26 cellular contexts compared by ENCODE assay signal in genomic region chr4:80790152-80790551, GRCh38.
"Had no signal": no experiment of that assay in that cellular context is flagged by ENCODE, and none has a peak within 500 bp of the region (broad histone marks: within the 10 kb centered on the region; RNA-seq: fewer than 3 reads in every experiment).

No MANE protein-coding gene starts in this region.

- H3K4me3 ChIP-seq: left ventricle myocardium inferior, lung, neural progenitor cell, ovary, right atrium auricular region, right lobe of liver, smooth muscle cell, tibial nerve, uterus had no signal

- H3K27me3 Mint-ChIP-seq: naive B cell; stimulated activated memory B cell treated with anti-CD40 and anti-IgM and Interleukin-4, amounts not matched to agents 10 μg/mL and 1 μg/mL and 100 μg/mL, for 72 hours; stimulated activated naive CD8-positive, alpha-beta T cell treated with anti-CD3 and anti-CD28 coated beads, Interleukin-15, amount 100 ng/mL, for 72 hours; type B pancreatic cell had no signal

- DNase-seq: islet precursor cell; left ventricle myocardium inferior; mesendoderm; naive B cell; natural killer cell; nephron progenitor cell; occipital lobe; ovary; right lobe of liver; stimulated activated CD4-positive, alpha-beta T cell treated with anti-CD3 and anti-CD28 coated beads, Interleukin-1b, Interleukin-23, amount 100 ng/mL, for 48 hours; stimulated activated CD4-positive, alpha-beta T cell treated with anti-CD3 and anti-CD28 coated beads, Interleukin-2, amount 100 ng/mL, for 48 hours; stimulated activated CD4-positive, alpha-beta T cell treated with anti-CD3 and anti-CD28 coated beads, Interleukin-4, amount 100 ng/mL, for 4 hours; stimulated activated CD8-positive, alpha-beta memory T cell treated with anti-CD3 and anti-CD28 coated beads, Interleukin-4, amount 100 ng/mL, for 48 hours; stimulated activated naive CD4-positive, alpha-beta T cell treated with Interleukin-2 at 50 U/mL for 16 hours; stimulated activated naive CD8-positive, alpha-beta T cell treated with anti-CD3 and anti-CD28 coated beads, Interleukin-15, amount 100 ng/mL, for 72 hours; substantia nigra; uterus had no signal

- H3K4me3 Mint-ChIP-seq: mesothelial cell of epicardium; naive B cell; natural killer cell; nephron progenitor cell; neural progenitor cell; stimulated activated memory B cell treated with anti-CD40 and anti-IgM and Interleukin-4, amounts not matched to agents 10 μg/mL and 1 μg/mL and 100 μg/mL, for 72 hours; stimulated activated naive CD8-positive, alpha-beta T cell treated with anti-CD3 and anti-CD28 coated beads, Interleukin-15, amount 100 ng/mL, for 72 hours; type B pancreatic cell had no signal

- H3K27ac Mint-ChIP-seq: mesothelial cell of epicardium; naive B cell; natural killer cell; nephron progenitor cell; neural progenitor cell; progenitor cell of endocrine pancreas; stimulated activated memory B cell treated with anti-CD40 and anti-IgM and Interleukin-4, amounts not matched to agents 10 μg/mL and 1 μg/mL and 100 μg/mL, for 72 hours; stimulated activated naive CD8-positive, alpha-beta T cell treated with anti-CD3 and anti-CD28 coated beads, Interleukin-15, amount 100 ng/mL, for 72 hours; type B pancreatic cell had no signal

- H3K36me3 Mint-ChIP-seq: mesothelial cell of epicardium; naive B cell; natural killer cell; neural progenitor cell; stimulated activated memory B cell treated with anti-CD40 and anti-IgM and Interleukin-4, amounts not matched to agents 10 μg/mL and 1 μg/mL and 100 μg/mL, for 72 hours; type B pancreatic cell had no signal

- H3K4me1 Mint-ChIP-seq: nephron progenitor cell had no signal

- ATAC-seq: natural killer cell; right lobe of liver; stimulated activated memory B cell treated with anti-CD40 and anti-IgM and Interleukin-4, amounts not matched to agents 10 μg/mL and 1 μg/mL and 100 μg/mL, for 72 hours; stimulated activated naive CD8-positive, alpha-beta T cell treated with anti-CD3 and anti-CD28 coated beads, Interleukin-15, amount 100 ng/mL, for 72 hours had no signal

- H3K9me3 Mint-ChIP-seq: natural killer cell; neural progenitor cell; stimulated activated memory B cell treated with anti-CD40 and anti-IgM and Interleukin-4, amounts not matched to agents 10 μg/mL and 1 μg/mL and 100 μg/mL, for 72 hours; type B pancreatic cell had no signal
